Comparison of ENCODE assay signal across 8 cellular contexts in genomic region chr19:29610574-29611271, GRCh38.
A peak's percentile ranks its signal among the peaks of the same experiment; 100 is the strongest.
DNase-seq lines count a peak whose midpoint lies in the region; ATAC-seq and TF ChIP-seq lines count a peak whose summit lies in the region.

No MANE protein-coding gene starts in this region.

- H3K4me3 ChIP-seq in AG09309 (ENCODE audit: control insufficient read depth, low read depth, low read length), result no peak overlapping the region

- ATAC-seq in GM18520 (IDR thresholded peaks at IDR 0.05; ENCODE audit: unreplicated experiment) (peak; percentile 61), HG03060 (IDR thresholded peaks at IDR 0.05; ENCODE audit: low read depth, unreplicated experiment) (peak; percentile 88)
- peak; percentile 82 for ATAC-seq in activated CD4-positive, CD25-positive, alpha-beta regulatory T cell treated with anti-CD3 and anti-CD28 coated beads, Interleukin-2, amount 50 U/mL, for 24 hours

- DNase-seq in AG09309 (ENCODE audit: low read depth) (peak; percentile 47), NCI-H2196 treated with DMSO at 0.1 percent for 48 hours (lab: John Stamatoyannopoulos, UW; ENCODE audit: unreplicated experiment) (peak; percentile 80), cerebellar cortex (ENCODE audit: low spot score) (peak; percentile 86), left kidney (ENCODE audit: low read depth, low spot score) (peak; percentile 96)
- DNase-seq in stimulated activated CD4-positive, alpha-beta T cell treated with anti-CD3 and anti-CD28 coated beads, Interleukin-4, amount 100 ng/mL, for 48 hours (ENCODE audit: low read depth in 2 of 2), result peak; percentile 75 to 78

- TF ChIP-seq CTCF in AG09309 (IDR thresholded peaks at IDR 0.05; ENCODE audit: control insufficient read depth, insufficient read depth, low read depth, low read length, missing control alignments), result peak; percentile 93
